In genomic region chr2:219812672-219813071, GRCh38 we compare ENCODE assay signal across 25 cellular contexts.
"Had no signal": no experiment of that assay in that cellular context is flagged by ENCODE, and none has a peak within 500 bp of the region (broad histone marks: within the 10 kb centered on the region; RNA-seq: fewer than 3 reads in every experiment).

No MANE protein-coding gene starts in this region.

- H3K4me3 Mint-ChIP-seq: naive thymus-derived CD8-positive, alpha-beta T cell; nephron; neural progenitor cell; stimulated activated memory B cell treated with anti-CD40 and anti-IgM and Interleukin-4, amounts not matched to agents 10 μg/mL and 1 μg/mL and 100 μg/mL, for 72 hours; stimulated activated naive CD8-positive, alpha-beta T cell treated with anti-CD3 and anti-CD28 coated beads, Interleukin-15, Interleukin-2, amounts not matched to agents 100 ng/mL and 50 ng/mL, for 24 hours; type B pancreatic cell had no signal

- DNase-seq: naive B cell; naive thymus-derived CD8-positive, alpha-beta T cell; occipital lobe; ovary; posterior cingulate gyrus; psoas muscle; right cardiac atrium; right lobe of liver; sigmoid colon; small intestine; stimulated activated CD4-positive, alpha-beta T cell treated with anti-CD3 and anti-CD28 coated beads, Interleukin-15, amount 100 ng/mL, for 24 hours; stimulated activated CD4-positive, alpha-beta T cell treated with anti-CD3 and anti-CD28 coated beads, Interleukin-4, amount 100 ng/mL, for 1 hour; stimulated activated CD4-positive, alpha-beta T cell treated with anti-CD3 and anti-CD28 coated beads, Interleukin-4, amount 100 ng/mL, for 4 hours; stimulated activated CD8-positive, alpha-beta memory T cell treated with anti-CD3 and anti-CD28 coated beads, Interleukin-4, amount 100 ng/mL, for 48 hours; stimulated activated naive CD4-positive, alpha-beta T cell; substantia nigra; testis; tibial artery; transverse colon had no signal

- H3K4me1 Mint-ChIP-seq: naive B cell; naive thymus-derived CD8-positive, alpha-beta T cell; nephron; neural progenitor cell; stimulated activated memory B cell treated with anti-CD40 and anti-IgM and Interleukin-4, amounts not matched to agents 10 μg/mL and 1 μg/mL and 100 μg/mL, for 72 hours had no signal

- ATAC-seq: naive thymus-derived CD8-positive, alpha-beta T cell; psoas muscle; right cardiac atrium; right lobe of liver; stimulated activated memory B cell treated with anti-CD40 and anti-IgM and Interleukin-4, amounts not matched to agents 10 μg/mL and 1 μg/mL and 100 μg/mL, for 72 hours had no signal

- H3K27me3 Mint-ChIP-seq: progenitor cell of endocrine pancreas; stimulated activated memory B cell treated with anti-CD40 and anti-IgM and Interleukin-4, amounts not matched to agents 10 μg/mL and 1 μg/mL and 100 μg/mL, for 72 hours had no signal

- H3K27ac Mint-ChIP-seq: naive B cell; naive thymus-derived CD8-positive, alpha-beta T cell; nephron; neural progenitor cell; progenitor cell of endocrine pancreas; stimulated activated memory B cell treated with anti-CD40 and anti-IgM and Interleukin-4, amounts not matched to agents 10 μg/mL and 1 μg/mL and 100 μg/mL, for 72 hours; stimulated activated naive CD8-positive, alpha-beta T cell treated with anti-CD3 and anti-CD28 coated beads, Interleukin-15, Interleukin-2, amounts not matched to agents 100 ng/mL and 50 ng/mL, for 24 hours; type B pancreatic cell had no signal

- H3K36me3 Mint-ChIP-seq: naive B cell; neural progenitor cell; stimulated activated memory B cell treated with anti-CD40 and anti-IgM and Interleukin-4, amounts not matched to agents 10 μg/mL and 1 μg/mL and 100 μg/mL, for 72 hours; type B pancreatic cell had no signal
